Comparison of ENCODE assay signal across 9 cellular contexts in the genomic region with DNA sequence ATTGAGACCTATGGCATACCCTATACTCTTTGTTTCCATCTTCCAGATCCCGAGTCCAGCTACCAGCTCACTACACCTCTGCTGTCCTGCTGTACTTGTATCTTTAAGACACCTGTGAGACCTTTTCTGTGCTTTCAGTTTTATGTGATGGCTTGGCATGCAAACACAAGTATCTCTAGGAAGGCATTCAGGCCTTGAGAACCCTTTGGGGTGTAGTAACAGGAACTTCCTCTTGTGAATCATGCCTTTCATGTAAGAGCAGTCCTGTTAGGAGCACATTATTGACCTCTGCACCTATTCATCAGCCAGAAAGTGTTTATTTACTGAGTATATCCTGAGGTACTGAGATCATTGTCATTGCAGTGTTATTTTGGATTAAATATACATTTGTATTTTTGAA.
DNase-seq lines count a peak whose midpoint lies in the region; ATAC-seq and TF ChIP-seq lines count a peak whose summit lies in the region.
"Had no signal": no experiment of that assay in that cellular context is flagged by ENCODE, and none has a peak within 500 bp of the region (broad histone marks: within the 10 kb centered on the region; RNA-seq: fewer than 3 reads in every experiment).

No MANE protein-coding gene starts in this region.

- no peak overlapping the region for H3K27ac Mint-ChIP-seq in T-helper 2 cell treated with Interferon-gamma antibody and Interleukin-4, amounts not matched to agents 5 μg/mL and 100 μg/mL, for 36 hours
- H3K27ac Mint-ChIP-seq: activated naive CD8-positive, alpha-beta T cell had no signal

- H3K36me3 Mint-ChIP-seq in T-helper 2 cell treated with Interferon-gamma antibody and Interleukin-4, amounts not matched to agents 5 μg/mL and 100 μg/mL, for 36 hours (ENCODE audit: low read depth): no peaks in the 10 kb centered on the region
- H3K36me3 Mint-ChIP-seq: activated naive CD8-positive, alpha-beta T cell had no signal

- H3K9me3 ChIP-seq in transverse colon (no peaks in the 10 kb centered on the region), A673 (ENCODE audit: low read depth, low read length, poor library complexity, severe bottlenecking) (no peaks in the 10 kb centered on the region)

- TF ChIP-seq POLR2A in transverse colon (IDR thresholded peaks at IDR 0.05): no peak

- H3K4me1 Mint-ChIP-seq in T-helper 2 cell treated with Interferon-gamma antibody and Interleukin-4, amounts not matched to agents 5 μg/mL and 100 μg/mL, for 36 hours (ENCODE audit: low read depth): peaks cover 4% of the 10 kb centered on the region

- H3K4me1 ChIP-seq in transverse colon: no peaks in the 10 kb centered on the region
- no peaks in the 10 kb centered on the region for H3K4me1 ChIP-seq in A673 (ENCODE audit: insufficient read depth, low read length, poor library complexity, severe bottlenecking)

- peak; percentile 40 for DNase-seq in EL
- peak; percentile 9 for DNase-seq in brain microvascular endothelial cell
- DNase-seq in transverse colon: no peak
- DNase-seq in T-helper 2 cell treated with Interferon-gamma antibody and Interleukin-4, amounts not matched to agents 5 μg/mL and 100 μg/mL, for 36 hours (ENCODE audit: low spot score): no peak
- no peak for DNase-seq in activated naive CD4-positive, alpha-beta T cell (lab: John Stamatoyannopoulos, UW)
- DNase-seq in A673 (ENCODE audit: low spot score): no peak

- H3K27me3 Mint-ChIP-seq in T-helper 2 cell treated with Interferon-gamma antibody and Interleukin-4, amounts not matched to agents 5 μg/mL and 100 μg/mL, for 36 hours (ENCODE audit: low read depth): peaks cover 7% of the 10 kb centered on the region

- WGBS in transverse colon (ENCODE audit: low coverage in 1 of 2), 2 donors: 75 to 83% methylated on average over 1 of the region's 1 CpG

- intact Hi-C loops in transverse colon (cut with DNase I; ENCODE audit: low total_unique reads): no loop called here
- intact Hi-C loops in A673 (cut with micrococcal nuclease; ENCODE audit: unreplicated experiment): no loop called here

- H3K27ac ChIP-seq in brain microvascular endothelial cell: no peak overlapping the region
- no peak overlapping the region for H3K27ac ChIP-seq in transverse colon
- no peak overlapping the region for H3K27ac ChIP-seq in A673 (ENCODE audit: low read depth, low read length, poor library complexity, severe bottlenecking)

- H3K4me3 ChIP-seq in brain microvascular endothelial cell (ENCODE audit: low read depth, low read length) (no peak overlapping the region), transverse colon (no peak overlapping the region), A673 (ENCODE audit: low read depth, low read length, poor library complexity, severe bottlenecking) (no peak overlapping the region)

- no peak overlapping the region for H3K4me3 Mint-ChIP-seq in T-helper 2 cell treated with Interferon-gamma antibody and Interleukin-4, amounts not matched to agents 5 μg/mL and 100 μg/mL, for 36 hours
- H3K4me3 Mint-ChIP-seq: activated naive CD8-positive, alpha-beta T cell had no signal

- TF ChIP-seq CTCF in brain microvascular endothelial cell (IDR thresholded peaks at IDR 0.05; ENCODE audit: low read depth, low read length, missing control alignments) (no peak), transverse colon (IDR thresholded peaks at IDR 0.05) (no peak), A673 (conservative IDR thresholded peaks at IDR 0.05; ENCODE audit: low read depth, low read length) (no peak)

- CTCF ChIA-PET in A673 (lab: Charles Lee): no interaction called here

- H3K36me3 ChIP-seq in brain microvascular endothelial cell (replicated peaks) (no peaks in the 10 kb centered on the region), transverse colon (no peaks in the 10 kb centered on the region), A673 (ENCODE audit: insufficient read depth, low read length, poor library complexity, severe bottlenecking) (no peaks in the 10 kb centered on the region)

- no TSS peak for BruUV-seq in A673 (replicated peaks; lab: Mats Ljungman, UMichigan)

- TF ChIP-seq EP300 in transverse colon (IDR thresholded peaks at IDR 0.05; ENCODE audit: low read depth): no peak

- POLR2A ChIA-PET in A673 (lab: Charles Lee; ENCODE audit: low non-redundant PET): interaction anchor here (0.7 kb wide), 1 partner anchor 97 kb away, joined by 10 read pairs; no protein-coding TSS in a partner anchor

- no peaks in the 10 kb centered on the region for H3K9me3 Mint-ChIP-seq in T-helper 2 cell treated with Interferon-gamma antibody and Interleukin-4, amounts not matched to agents 5 μg/mL and 100 μg/mL, for 36 hours

- ATAC-seq in GM19467 (IDR thresholded peaks at IDR 0.05; ENCODE audit: unreplicated experiment) (peak; percentile 79), HG03175 (IDR thresholded peaks at IDR 0.05; ENCODE audit: unreplicated experiment) (peak; percentile 77)

- H3K27me3 ChIP-seq in brain microvascular endothelial cell (replicated peaks) (no peaks in the 10 kb centered on the region), transverse colon (no peaks in the 10 kb centered on the region), A673 (replicated peaks; ENCODE audit: insufficient read depth, low read depth, low read length, poor library complexity) (peaks cover 31% of the 10 kb centered on the region)

- in situ Hi-C loops in brain microvascular endothelial cell (cut with HindIII; ENCODE audit: low pct_ligation_motif_present, low sequenced_read_pairs): no loop called here
- in situ Hi-C loops in transverse colon (cut with MboI; ENCODE audit: low pct_ligation_motif_present in 1 of 4, low pct_unique_long_range_greater_than_20kb in 1 of 4, low sequenced_read_pairs in 3 of 4): no loop called here

Comparison
In these comparisons a context has a peak if more than half of its experiments do, and no peak if none do; other contexts are left out.
1. DNase-seq: peak in EL (single experiment) and brain microvascular endothelial cell (single experiment); none in transverse colon (single experiment), T-helper 2 cell treated with Interferon-gamma antibody and Interleukin-4, amounts not matched to agents 5 μg/mL and 100 μg/mL, for 36 hours (single experiment), activated naive CD4-positive, alpha-beta T cell (0 of 4) and A673 (single experiment).